Comparison of ENCODE assay signal across 8 cellular contexts in the genomic region with DNA sequence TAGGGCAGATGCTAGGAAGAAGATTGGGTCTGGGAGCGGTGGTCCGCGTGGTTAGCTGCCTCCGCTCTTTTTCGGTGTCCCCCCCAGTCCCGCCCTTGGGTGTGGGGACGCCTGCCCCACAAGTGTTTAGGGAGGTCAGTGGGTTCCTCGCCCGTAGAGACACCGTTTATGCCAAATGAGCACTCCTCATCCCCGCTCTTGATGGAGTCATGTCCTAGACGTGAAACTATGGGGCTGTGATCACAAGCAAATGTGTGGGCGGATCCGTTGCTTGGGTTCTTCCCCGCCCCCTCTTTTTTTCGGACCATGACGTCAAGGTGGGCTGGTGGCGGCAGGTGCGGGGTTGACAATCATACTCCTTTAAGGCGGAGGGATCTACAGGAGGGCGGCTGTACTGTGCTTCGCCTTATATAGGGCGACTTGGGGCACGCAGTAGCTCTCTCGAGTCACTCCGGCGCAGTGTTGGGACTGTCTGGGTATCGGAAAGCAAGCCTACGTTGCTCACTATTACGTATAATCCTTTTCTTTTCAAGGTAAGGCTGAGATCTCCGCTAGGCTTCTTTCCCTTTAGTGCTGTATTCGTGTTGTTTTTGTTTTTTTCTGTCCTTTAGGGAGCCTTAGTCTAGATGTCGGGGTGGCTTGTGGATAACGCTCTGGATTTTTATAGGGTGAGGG. TPM values are rescaled to one million over a fixed set of nuclear protein-coding genes. Genes with fewer than 3 reads are reported as not detected.
DNase-seq lines count a peak whose midpoint lies in the region; TF ChIP-seq lines count a peak whose summit lies in the region.

A gene (plus strand): TSS at position 439 of the 675 bp plus-strand sequence. CDS start 1,529 bp downstream, outside the sequence.

- H3K27me3 ChIP-seq in GM06990 (replicated peaks; ENCODE audit: control insufficient read depth, insufficient read depth, low read length): no peaks in the 10 kb centered on the region

- H3K36me3 ChIP-seq in GM06990 (ENCODE audit: control insufficient read depth, insufficient read depth, low read length): peaks cover 23% of the 10 kb centered on the region

- peaks cover 12% of the 10 kb centered on the region for H3K9me3 Mint-ChIP-seq in HFFc6
- H3K9me3 Mint-ChIP-seq in activated naive CD4-positive, alpha-beta T cell treated with anti-CD3 and anti-CD28 coated beads, Interleukin-2, amount 10 ng/mL, durations not matched to agents 7 days and 5 days: no peaks in the 10 kb centered on the region

- H3K4me3 ChIP-seq in GM06990 (replicated peaks; ENCODE audit: low read depth, low read length): peak within 1 kb of the TSS; percentile 91

- H3K4me3 Mint-ChIP-seq in HFFc6: peak within 1 kb of the TSS; percentile 98
- H3K4me3 Mint-ChIP-seq in activated naive CD4-positive, alpha-beta T cell treated with anti-CD3 and anti-CD28 coated beads, Interleukin-2, amount 10 ng/mL, durations not matched to agents 7 days and 5 days: peak within 1 kb of the TSS; percentile 97

- H3K36me3 Mint-ChIP-seq in HFFc6 (ENCODE audit: low read depth): peaks cover 51% of the 10 kb centered on the region
- peaks cover 45% of the 10 kb centered on the region for H3K36me3 Mint-ChIP-seq in activated naive CD4-positive, alpha-beta T cell treated with anti-CD3 and anti-CD28 coated beads, Interleukin-2, amount 10 ng/mL, durations not matched to agents 7 days and 5 days

- peak; percentile 97 for DNase-seq in GM06990 (ENCODE audit: extremely low read depth, insufficient read length)
- DNase-seq in HFFc6: peak; percentile 98
- DNase-seq in NAMALWA (ENCODE audit: low spot score): peak; percentile 99
- peak; percentile 96 for DNase-seq in SK-MEL-5 (ENCODE audit: low read depth, low spot score)
- peak; percentile 98 for DNase-seq in activated naive CD4-positive, alpha-beta T cell treated with anti-CD3 and anti-CD28 coated beads, Interleukin-2, amount 10 ng/mL, durations not matched to agents 7 days and 5 days
- peak; percentile 95 for DNase-seq in germinal center (ENCODE audit: low spot score)
- DNase-seq in nucleus accumbens (lab: John Stamatoyannopoulos, UW): peak; percentile 47 to 97 (median 88)
- DNase-seq in superior temporal gyrus (ENCODE audit: extremely low spot score): peak; percentile 98

- CTCF ChIA-PET in activated naive CD4-positive, alpha-beta T cell treated with anti-CD3 and anti-CD28 coated beads, Interleukin-2, amount 10 ng/mL, durations not matched to agents 7 days and 5 days (lab: Charles Lee): interaction anchor here (1.3 to 3.0 kb wide), 5 partner anchors 9 to 74 kb away, joined by 3 to 15 read pairs (median 8); a partner anchor contains a TSS

- peak within 1 kb of the TSS; percentile 98 for H3K27ac Mint-ChIP-seq in HFFc6
- H3K27ac Mint-ChIP-seq in activated naive CD4-positive, alpha-beta T cell treated with anti-CD3 and anti-CD28 coated beads, Interleukin-2, amount 10 ng/mL, durations not matched to agents 7 days and 5 days: peak within 1 kb of the TSS; percentile 98

- peaks cover 46% of the 10 kb centered on the region for H3K4me1 Mint-ChIP-seq in HFFc6 (ENCODE audit: low read depth)
- H3K4me1 Mint-ChIP-seq in activated naive CD4-positive, alpha-beta T cell treated with anti-CD3 and anti-CD28 coated beads, Interleukin-2, amount 10 ng/mL, durations not matched to agents 7 days and 5 days: peaks cover 43% of the 10 kb centered on the region

- TF ChIP-seq CTCF in GM06990 (IDR thresholded peaks at IDR 0.05; ENCODE audit: insufficient read depth, low read length, poor library complexity, severe bottlenecking): no peak
- TF ChIP-seq CTCF in HFFc6 (IDR thresholded peaks at IDR 0.05): no peak

- peaks cover 17% of the 10 kb centered on the region for H3K27me3 Mint-ChIP-seq in HFFc6 (ENCODE audit: insufficient read depth)
- peaks cover 27% of the 10 kb centered on the region for H3K27me3 Mint-ChIP-seq in activated naive CD4-positive, alpha-beta T cell treated with anti-CD3 and anti-CD28 coated beads, Interleukin-2, amount 10 ng/mL, durations not matched to agents 7 days and 5 days

- in situ Hi-C loops in SK-MEL-5 (cut with HindIII; ENCODE audit: low pct_unique_long_range_greater_than_20kb, low sequenced_read_pairs): no loop called here

RNA-seq across cellular contexts. Expression of the gene that starts here (rescaled TPM):
- 1,000 to 10,000 TPM in 1 of 6 experiments, 100 to 1,000 TPM in 5; 847 to 1,026 (median 920) TPM for total RNA-seq in HFFc6 (2021; fragmentation: NEBNext Ultra II Directional; extraction: Animal tissue kit (Norgen Biotek cat#: 25700))
- 1,764 and 1,784 TPM in 2 replicates for total RNA-seq in SK-MEL-5 (2014; rRNA removed; shearing (Covaris generic))
- 1,325 and 1,525 TPM in 2 replicates for polyA plus RNA-seq in SK-MEL-5 (2015; cell fraction: cytosol; rRNA removed)
- polyA plus RNA-seq in SK-MEL-5 (2015; cell fraction: nucleus; rRNA removed): 608 and 680 TPM in 2 replicates

Comparison
In these comparisons a context has a peak if more than half of its experiments do, and no peak if none do; other contexts are left out.
1. Peak in every context shown above with its lines: DNase-seq and H3K4me3 ChIP-seq.